ENCODE assay signal across 8 cellular contexts in the genomic region with DNA sequence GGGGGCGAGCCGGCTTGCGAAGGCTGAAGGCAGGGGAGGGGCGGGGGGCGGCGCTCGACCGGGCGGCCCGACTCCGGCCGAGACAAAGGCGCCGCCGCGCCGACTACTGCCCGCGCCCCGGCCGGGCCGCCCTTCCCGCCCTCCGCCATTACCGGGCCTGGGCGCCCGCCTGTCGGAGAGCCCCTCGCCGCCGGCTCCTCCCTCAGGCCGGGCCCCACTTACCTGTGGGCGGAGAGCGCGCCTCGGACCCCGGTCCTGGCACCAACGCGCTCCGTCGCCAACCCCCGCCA. TPM values are rescaled to one million over a fixed set of nuclear protein-coding genes. Genes with fewer than 3 reads are reported as not detected.
A peak's percentile ranks its signal among the peaks of the same experiment; 100 is the strongest.
DNase-seq lines count a peak whose midpoint lies in the region; ATAC-seq, FAIRE-seq and TF ChIP-seq lines count a peak whose summit lies in the region.

No MANE protein-coding gene starts in this region.

- no peak for TF ChIP-seq CTCF in brain microvascular endothelial cell (IDR thresholded peaks at IDR 0.05; ENCODE audit: low read depth, low read length, missing control alignments)
- no peak for TF ChIP-seq CTCF in lower lobe of right lung (IDR thresholded peaks at IDR 0.05)

- no peak for TF ChIP-seq POLR2A in GM12892 (IDR thresholded peaks at IDR 0.05; ENCODE audit: low read depth, low read length)

- H3K27me3 ChIP-seq in brain microvascular endothelial cell (replicated peaks) (no peaks in the 10 kb centered on the region), lower lobe of right lung (ENCODE audit: low read depth) (no peaks in the 10 kb centered on the region), aorta (ENCODE audit: control insufficient read depth in 1 of 2, insufficient read depth in 2 of 2, low read length in 1 of 2) (no peaks in the 10 kb centered on the region)

- H3K27ac ChIP-seq in brain microvascular endothelial cell (peak overlapping the region; percentile 95), lower lobe of right lung (peak overlapping the region; percentile 99), aorta (ENCODE audit: low read depth in 1 of 2, low read length in 2 of 2) (peak overlapping the region; percentile 95 to 99)

- H3K4me3 ChIP-seq in brain microvascular endothelial cell (ENCODE audit: low read depth, low read length): peak overlapping the region; percentile 63
- H3K4me3 ChIP-seq in lower lobe of right lung: peak overlapping the region; percentile 89
- H3K4me3 ChIP-seq in aorta (ENCODE audit: low read length in 2 of 2): peak overlapping the region; percentile 96 to 99

- DNase-seq in GM12892 (ENCODE audit: insufficient read length) (peak; percentile 51), brain microvascular endothelial cell (no peak), lower lobe of right lung (no peak), aorta (no peak), A172 (ENCODE audit: low spot score) (no peak)
- no peak for DNase-seq in stimulated activated CD4-positive, alpha-beta T cell treated with anti-CD3 and anti-CD28 coated beads, Interleukin-4, amount 100 ng/mL, for 24 hours

- peak; percentile 14 for FAIRE-seq in GM12892 (lab: Jason Lieb, UNC)

- peaks cover 50% of the 10 kb centered on the region for H3K4me1 ChIP-seq in lower lobe of right lung
- H3K4me1 ChIP-seq in aorta (ENCODE audit: control insufficient read depth in 1 of 2, insufficient read depth in 2 of 2, low read length in 2 of 2): peaks cover 2 to 16% of the 10 kb centered on the region in 2 donors

- 0 to 1% methylated on average over 17 to 42 of the region's 42 CpGs for WGBS in aorta, 2 donors

- no peaks in the 10 kb centered on the region for H3K9me3 ChIP-seq in lower lobe of right lung
- no peaks in the 10 kb centered on the region for H3K9me3 ChIP-seq in aorta (ENCODE audit: control insufficient read depth, low read length)

- ATAC-seq in GM21381 (IDR thresholded peaks at IDR 0.05; ENCODE audit: unreplicated experiment) (peak; percentile 51), HG03571 (IDR thresholded peaks at IDR 0.05; ENCODE audit: unreplicated experiment) (peak; percentile 37), lower lobe of right lung (peak; percentile 59 to 65), aorta (ENCODE audit: low FRiP score) (peak; percentile 19)

- H3K36me3 ChIP-seq in brain microvascular endothelial cell (replicated peaks) (no peaks in the 10 kb centered on the region), lower lobe of right lung (no peaks in the 10 kb centered on the region), aorta (ENCODE audit: control insufficient read depth in 1 of 2, insufficient read depth in 2 of 2, low read length in 1 of 2) (no peaks in the 10 kb centered on the region)

- intact Hi-C loops in lower lobe of right lung (cut with DNase I): no loop called here
- intact Hi-C loops in aorta (cut with DNase I): loop anchor here in 1 of 2 donors (5.0 kb wide), 2 partner anchors 57 to 152 kb away; no protein-coding TSS in a partner anchor

- in situ Hi-C loops in brain microvascular endothelial cell (cut with HindIII; ENCODE audit: low pct_ligation_motif_present, low sequenced_read_pairs): no loop called here

RNA-seq across cellular contexts. Expression of gene SIAH1, which starts 0.3 kb away (rescaled TPM):
- 15.3 TPM for polyA plus RNA-seq in GM12892 (2012; ENCODE audit: missing spikeins)
- total RNA-seq in lower lobe of right lung (24.4 TPM), aorta (10 to 100 TPM; 23.9 to 24.3 TPM)
- polyA plus RNA-seq in aorta: 10 to 100 TPM; 12.7 to 15.3 TPM
- 32.7 and 36.1 TPM in 2 replicates for total RNA-seq in A172 (2014; rRNA removed; shearing (Covaris generic))
